ENCODE assay signal across 1 cellular context in the genomic region with DNA sequence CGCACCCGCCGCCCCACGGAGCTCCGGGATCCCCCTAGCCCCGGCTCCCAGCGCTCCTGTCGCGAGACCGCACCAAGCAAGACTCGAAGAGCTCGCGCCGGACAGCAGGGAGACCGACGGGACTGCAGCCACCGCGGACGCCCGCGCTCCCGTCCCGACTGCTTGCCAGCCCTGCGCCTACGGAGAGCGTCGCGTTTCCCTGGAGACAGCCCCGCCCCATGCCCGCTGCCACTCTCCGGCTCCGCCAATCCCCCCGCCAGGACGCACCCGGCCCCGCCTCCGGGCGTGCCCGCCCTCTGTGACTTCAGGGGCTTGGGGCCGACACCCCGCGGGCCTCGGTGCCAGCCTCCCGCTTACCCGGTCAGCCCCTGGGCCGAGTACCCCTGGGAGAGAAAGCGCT.
TF ChIP-seq lines count a peak whose summit lies in the region.

A gene with protein sequence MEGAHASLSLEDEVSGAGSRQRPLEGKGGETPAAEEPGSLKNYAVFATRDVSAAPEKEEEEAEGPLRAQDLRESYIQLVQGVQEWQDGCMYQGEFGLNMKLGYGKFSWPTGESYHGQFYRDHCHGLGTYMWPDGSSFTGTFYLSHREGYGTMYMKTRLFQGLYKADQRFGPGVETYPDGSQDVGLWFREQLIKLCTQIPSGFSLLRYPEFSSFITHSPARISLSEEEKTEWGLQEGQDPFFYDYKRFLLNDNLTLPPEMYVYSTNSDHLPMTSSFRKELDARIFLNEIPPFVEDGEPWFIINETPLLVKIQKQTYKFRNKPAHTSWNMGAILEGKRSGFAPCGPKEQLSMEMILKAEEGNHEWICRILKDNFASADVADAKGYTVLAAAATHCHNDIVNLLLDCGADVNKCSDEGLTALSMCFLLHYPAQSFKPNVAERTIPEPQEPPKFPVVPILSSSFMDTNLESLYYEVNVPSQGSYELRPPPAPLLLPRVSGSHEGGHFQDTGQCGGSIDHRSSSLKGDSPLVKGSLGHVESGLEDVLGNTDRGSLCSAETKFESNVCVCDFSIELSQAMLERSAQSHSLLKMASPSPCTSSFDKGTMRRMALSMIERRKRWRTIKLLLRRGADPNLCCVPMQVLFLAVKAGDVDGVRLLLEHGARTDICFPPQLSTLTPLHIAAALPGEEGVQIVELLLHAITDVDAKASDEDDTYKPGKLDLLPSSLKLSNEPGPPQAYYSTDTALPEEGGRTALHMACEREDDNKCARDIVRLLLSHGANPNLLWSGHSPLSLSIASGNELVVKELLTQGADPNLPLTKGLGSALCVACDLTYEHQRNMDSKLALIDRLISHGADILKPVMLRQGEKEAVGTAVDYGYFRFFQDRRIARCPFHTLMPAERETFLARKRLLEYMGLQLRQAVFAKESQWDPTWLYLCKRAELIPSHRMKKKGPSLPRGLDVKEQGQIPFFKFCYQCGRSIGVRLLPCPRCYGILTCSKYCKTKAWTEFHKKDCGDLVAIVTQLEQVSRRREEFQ (minus strand): TSS at position 181 of the 400 bp plus-strand sequence. CDS start 653 bp downstream, outside the sequence.

TF ChIP-seq in IMR-90, 13 proteins besides CTCF, POLR2A, EP300 and RAD21:
- peak; percentile 52; the same call in 1 of the 2 replicates for TF ChIP-seq MXI1 (IDR thresholded peaks at IDR 0.05; ENCODE audit: borderline replicate concordance, low read depth, low read length)
- no peak for TF ChIP-seq RFX5 (IDR thresholded peaks at IDR 0.05; ENCODE audit: low read depth, low read length)
